ENCODE assay signal across 10 cellular contexts in genomic region chr17:74519951-74520553, GRCh38. TPM values are rescaled to one million over a fixed set of nuclear protein-coding genes. Genes with fewer than 3 reads are reported as not detected.
DNase-seq lines count a peak whose midpoint lies in the region; ATAC-seq and TF ChIP-seq lines count a peak whose summit lies in the region.
"Had no signal": no experiment of that assay in that cellular context is flagged by ENCODE, and none has a peak within 500 bp of the region (broad histone marks: within the 10 kb centered on the region; RNA-seq: fewer than 3 reads in every experiment).

No MANE protein-coding gene starts in this region.

- H3K36me3 Mint-ChIP-seq in dendritic cell treated with granulocyte-macrophage colony-stimulating factor and Interleukin-4, amounts not matched to agents 40 ng/mL and 50 ng/mL, for 4 days (ENCODE audit: low read depth), result peaks cover 33% of the 10 kb centered on the region
- H3K36me3 Mint-ChIP-seq in osteocyte (ENCODE audit: unreplicated experiment), result no peaks in the 10 kb centered on the region

- ATAC-seq in HG03457 (IDR thresholded peaks at IDR 0.05; ENCODE audit: unreplicated experiment) (no peak), GM18511 (IDR thresholded peaks at IDR 0.05; ENCODE audit: unreplicated experiment) (no peak)

- no peak overlapping the region for H3K4me3 ChIP-seq in HAP-1
- H3K4me3 ChIP-seq: pancreas had no signal

- H3K9me3 ChIP-seq in HAP-1, result no peaks in the 10 kb centered on the region
- H3K9me3 ChIP-seq: pancreas had no signal

- TF ChIP-seq CTCF in osteocyte (IDR thresholded peaks at IDR 0.05), result no peak

- no peaks in the 10 kb centered on the region for H3K36me3 ChIP-seq in HAP-1 (replicated peaks)
- H3K36me3 ChIP-seq: pancreas had no signal

- DNase-seq in GDM1 (lab: John Stamatoyannopoulos, UW), result peak; percentile 74
- DNase-seq in KG1 (lab: John Stamatoyannopoulos, UW), result peak; percentile 87
- peak; percentile 30 for DNase-seq in osteocyte (ENCODE audit: extremely low spot score, unreplicated experiment)
- no peak for DNase-seq in hepatic stellate cell (ENCODE audit: low spot score)
- DNase-seq in HAP-1 (ENCODE audit: low spot score in 2 of 2), result no peak
- DNase-seq: NCI-H2227 treated with DMSO at 0.1 percent for 48 hours, pancreas had no signal

- peak overlapping the region; percentile 92 for H3K27ac Mint-ChIP-seq in dendritic cell treated with granulocyte-macrophage colony-stimulating factor and Interleukin-4, amounts not matched to agents 40 ng/mL and 50 ng/mL, for 4 days
- no peak overlapping the region for H3K27ac Mint-ChIP-seq in osteocyte (ENCODE audit: unreplicated experiment)

- no peaks in the 10 kb centered on the region for H3K27me3 ChIP-seq in HAP-1 (ENCODE audit: low read depth)
- H3K27me3 ChIP-seq: pancreas had no signal

- no peaks in the 10 kb centered on the region for H3K27me3 Mint-ChIP-seq in dendritic cell treated with granulocyte-macrophage colony-stimulating factor and Interleukin-4, amounts not matched to agents 40 ng/mL and 50 ng/mL, for 4 days
- H3K27me3 Mint-ChIP-seq in osteocyte (ENCODE audit: unreplicated experiment), result no peaks in the 10 kb centered on the region

- no peaks in the 10 kb centered on the region for H3K4me1 ChIP-seq in HAP-1
- H3K4me1 ChIP-seq: pancreas had no signal

- H3K4me3 Mint-ChIP-seq in dendritic cell treated with granulocyte-macrophage colony-stimulating factor and Interleukin-4, amounts not matched to agents 40 ng/mL and 50 ng/mL, for 4 days, result no peak overlapping the region
- no peak overlapping the region for H3K4me3 Mint-ChIP-seq in osteocyte (ENCODE audit: unreplicated experiment)

- intact Hi-C loops in dendritic cell treated with granulocyte-macrophage colony-stimulating factor and Interleukin-4, amounts not matched to agents 40 ng/mL and 50 ng/mL, for 4 days (cut with micrococcal nuclease), result no loop called here

- H3K9me3 Mint-ChIP-seq in dendritic cell treated with granulocyte-macrophage colony-stimulating factor and Interleukin-4, amounts not matched to agents 40 ng/mL and 50 ng/mL, for 4 days, result peaks cover 18% of the 10 kb centered on the region
- H3K9me3 Mint-ChIP-seq in osteocyte (ENCODE audit: unreplicated experiment), result no peaks in the 10 kb centered on the region

- in situ Hi-C loops in HAP-1 (cut with MboI; ENCODE audit: low sequenced_read_pairs), result no loop called here

- peaks cover 83% of the 10 kb centered on the region for H3K4me1 Mint-ChIP-seq in dendritic cell treated with granulocyte-macrophage colony-stimulating factor and Interleukin-4, amounts not matched to agents 40 ng/mL and 50 ng/mL, for 4 days (ENCODE audit: low read depth)
- no peaks in the 10 kb centered on the region for H3K4me1 Mint-ChIP-seq in osteocyte (ENCODE audit: unreplicated experiment)

RNA-seq across cellular contexts. Expression of gene CD300LB, which starts 11.2 kb away (rescaled TPM):
- total RNA-seq in osteocyte, result not detected in 2 replicates

RNA-seq across cellular contexts. Expression of gene CD300C, which starts 25.9 kb away (rescaled TPM):
- not detected in 2 replicates for total RNA-seq in osteocyte

RNA-seq across cellular contexts. Expression of gene CD300H, which starts 47.3 kb away (rescaled TPM):
- not detected in 2 replicates for total RNA-seq in osteocyte
- total RNA-seq: pancreas had no signal

RNA-seq across cellular contexts. Expression of gene CD300A, which starts 53.6 kb away (rescaled TPM):
- total RNA-seq in osteocyte, result not detected in 2 replicates

Comparison
In these comparisons a context has a peak if more than half of its experiments do, and no peak if none do; other contexts are left out.
1. DNase-seq: peak in GDM1 (single experiment), KG1 (single experiment) and osteocyte (single experiment); none in hepatic stellate cell (single experiment) and HAP-1 (0 of 2).